In genomic region chrX:111124418-111124817, GRCh38 we compare ENCODE assay signal across 18 cellular contexts. TPM values are rescaled to one million over a fixed set of nuclear protein-coding genes. Genes with fewer than 3 reads are reported as not detected.
DNase-seq lines count a peak whose midpoint lies in the region; ATAC-seq and TF ChIP-seq lines count a peak whose summit lies in the region.
"Had no signal": no experiment of that assay in that cellular context is flagged by ENCODE, and none has a peak within 500 bp of the region (broad histone marks: within the 10 kb centered on the region; RNA-seq: fewer than 3 reads in every experiment).

No MANE protein-coding gene starts in this region.

- H3K4me3 Mint-ChIP-seq in activated naive CD8-positive, alpha-beta T cell treated with anti-CD3 and anti-CD28 coated beads, Interleukin-2, amount 10 ng/mL, durations not matched to agents 7 days and 5 days = no peak overlapping the region
- H3K4me3 Mint-ChIP-seq: neural progenitor cell had no signal

- in situ Hi-C loops in brain microvascular endothelial cell (cut with HindIII; ENCODE audit: low pct_ligation_motif_present, low sequenced_read_pairs) = no loop called here

- no peak overlapping the region for H3K4me3 ChIP-seq in brain microvascular endothelial cell (ENCODE audit: low read depth, low read length)
- H3K4me3 ChIP-seq: BLaER1, neural progenitor cell had no signal

- DNase-seq in activated naive CD8-positive, alpha-beta T cell treated with anti-CD3 and anti-CD28 coated beads, Interleukin-2, amount 10 ng/mL, durations not matched to agents 7 days and 5 days = no peak
- no peak for DNase-seq in left lobe of liver (ENCODE audit: low spot score)
- DNase-seq in putamen (ENCODE audit: low spot score) = no peak
- no peak for DNase-seq in NCI-H82 (lab: John Stamatoyannopoulos, UW)
- no peak for DNase-seq in brain microvascular endothelial cell
- DNase-seq: activated gamma-delta T cell; DND-41; foreskin melanocyte; NCI-H1417 treated with DMSO at 0.1 percent for 48 hours; NCI-H446 treated with DMSO at 0.1 percent for 48 hours; stimulated activated CD4-positive, alpha-beta T cell treated with anti-CD3 and anti-CD28 coated beads, Interleukin-2, amount 100 ng/mL, for 24 hours had no signal

- H3K9me3 Mint-ChIP-seq in activated naive CD8-positive, alpha-beta T cell treated with anti-CD3 and anti-CD28 coated beads, Interleukin-2, amount 10 ng/mL, durations not matched to agents 7 days and 5 days = no peaks in the 10 kb centered on the region
- H3K9me3 Mint-ChIP-seq: IgD-negative memory B cell, neural progenitor cell had no signal

- H3K27ac Mint-ChIP-seq in activated naive CD8-positive, alpha-beta T cell treated with anti-CD3 and anti-CD28 coated beads, Interleukin-2, amount 10 ng/mL, durations not matched to agents 7 days and 5 days = no peak overlapping the region
- H3K27ac Mint-ChIP-seq: IgD-negative memory B cell, neural progenitor cell had no signal

- ATAC-seq in GM18517 (IDR thresholded peaks at IDR 0.05; ENCODE audit: unreplicated experiment) = peak; percentile 43
- peak; percentile 50 for ATAC-seq in GM21447 (IDR thresholded peaks at IDR 0.05; ENCODE audit: unreplicated experiment)
- ATAC-seq in HG03460 (IDR thresholded peaks at IDR 0.05; ENCODE audit: unreplicated experiment) = peak; percentile 67
- ATAC-seq in activated naive CD8-positive, alpha-beta T cell treated with anti-CD3 and anti-CD28 coated beads, Interleukin-2, amount 10 ng/mL, durations not matched to agents 7 days and 5 days (ENCODE audit: low read depth) = peak; percentile 33
- no peak for ATAC-seq in left lobe of liver
- ATAC-seq: Panc1 had no signal

- H3K27ac ChIP-seq in brain microvascular endothelial cell = no peak overlapping the region
- H3K27ac ChIP-seq: BLaER1, neural progenitor cell had no signal

- H3K36me3 Mint-ChIP-seq in activated naive CD8-positive, alpha-beta T cell treated with anti-CD3 and anti-CD28 coated beads, Interleukin-2, amount 10 ng/mL, durations not matched to agents 7 days and 5 days = no peaks in the 10 kb centered on the region

- POLR2A ChIA-PET in activated naive CD8-positive, alpha-beta T cell treated with anti-CD3 and anti-CD28 coated beads, Interleukin-2, amount 10 ng/mL, durations not matched to agents 7 days and 5 days (lab: Charles Lee) = no interaction called here

- H3K27me3 ChIP-seq in brain microvascular endothelial cell (replicated peaks) = no peaks in the 10 kb centered on the region
- H3K27me3 ChIP-seq: neural progenitor cell had no signal

- H3K4me1 Mint-ChIP-seq in activated naive CD8-positive, alpha-beta T cell treated with anti-CD3 and anti-CD28 coated beads, Interleukin-2, amount 10 ng/mL, durations not matched to agents 7 days and 5 days = peaks cover 2% of the 10 kb centered on the region

- TF ChIP-seq CTCF in brain microvascular endothelial cell (IDR thresholded peaks at IDR 0.05; ENCODE audit: low read depth, low read length, missing control alignments) = no peak

- no peaks in the 10 kb centered on the region for H3K36me3 ChIP-seq in brain microvascular endothelial cell (replicated peaks)
- H3K36me3 ChIP-seq: BLaER1, neural progenitor cell had no signal

- H3K27me3 Mint-ChIP-seq in activated naive CD8-positive, alpha-beta T cell treated with anti-CD3 and anti-CD28 coated beads, Interleukin-2, amount 10 ng/mL, durations not matched to agents 7 days and 5 days = no peaks in the 10 kb centered on the region

RNA-seq across cellular contexts. Expression of gene PAK3, which starts 28.4 kb away (rescaled TPM):
- total RNA-seq in activated naive CD8-positive, alpha-beta T cell treated with anti-CD3 and anti-CD28 coated beads, Interleukin-2, amount 10 ng/mL, durations not matched to agents 7 days and 5 days = under 1 TPM in 1 of 2 experiments, not detected in 1; 0.44 TPM
- total RNA-seq in left lobe of liver = 0.83 TPM
